In genomic region chr9:93574900-93575705, GRCh38 we compare ENCODE assay signal across 9 cellular contexts. TPM values are rescaled to one million over a fixed set of nuclear protein-coding genes. Genes with fewer than 3 reads are reported as not detected.
A peak's percentile ranks its signal among the peaks of the same experiment; 100 is the strongest.
DNase-seq lines count a peak whose midpoint lies in the region; ATAC-seq and TF ChIP-seq lines count a peak whose summit lies in the region.
"Had no signal": no experiment of that assay in that cellular context is flagged by ENCODE, and none has a peak within 500 bp of the region (broad histone marks: within the 10 kb centered on the region; RNA-seq: fewer than 3 reads in every experiment).

No MANE protein-coding gene starts in this region.

- H3K4me1 ChIP-seq in tibial nerve: peaks cover 0 to 45% (median 28%) of the 10 kb centered on the region in 4 donors

- ATAC-seq in HG02970 (IDR thresholded peaks at IDR 0.05; ENCODE audit: low FRiP score, unreplicated experiment): no peak
- no peak for ATAC-seq in HG03442 (IDR thresholded peaks at IDR 0.05; ENCODE audit: unreplicated experiment)

- TF ChIP-seq POLR2A in lower leg skin (IDR thresholded peaks at IDR 0.05) (no peak), tibial nerve (IDR thresholded peaks at IDR 0.05) (no peak), erythroblast (IDR thresholded peaks at IDR 0.05; ENCODE audit: low read length) (no peak)

- no peaks in the 10 kb centered on the region for H3K27me3 ChIP-seq in brain microvascular endothelial cell (replicated peaks)
- no peaks in the 10 kb centered on the region for H3K27me3 ChIP-seq in tibial nerve

- H3K4me3 ChIP-seq in brain microvascular endothelial cell (ENCODE audit: low read depth, low read length) (peak overlapping the region; percentile 69), lower leg skin (ENCODE audit: low read depth, poor library complexity, severe bottlenecking) (peak overlapping the region; percentile 70), tibial nerve (peak overlapping the region; percentile 75 to 88 (median 80))

- TF ChIP-seq EP300 in tibial nerve (IDR thresholded peaks at IDR 0.05): no peak

- intact Hi-C loops in lower leg skin (cut with DNase I; ENCODE audit: low total_unique reads): no loop called here

- peak; percentile 56 for DNase-seq in activated CD8-positive, alpha-beta memory T cell treated with anti-CD3 and anti-CD28 coated beads for 24 hours
- DNase-seq in activated CD8-positive, alpha-beta memory T cell treated with anti-CD3 and anti-CD28 coated beads, Interleukin-2, amount 50 U/mL, for 4 hours: no peak
- DNase-seq in brain microvascular endothelial cell (no peak), lower leg skin (ENCODE audit: low spot score in 2 of 2) (no peak), tibial nerve (ENCODE audit: low spot score in 2 of 2) (no peak), erythroblast (lab: John Stamatoyannopoulos, UW) (no peak)
- DNase-seq: DMS79 had no signal

- H3K27ac ChIP-seq in brain microvascular endothelial cell (peak overlapping the region; percentile 44), tibial nerve (peak overlapping the region; percentile 91 to 99 (median 95))

- in situ Hi-C loops in brain microvascular endothelial cell (cut with HindIII; ENCODE audit: low pct_ligation_motif_present, low sequenced_read_pairs): no loop called here

- H3K36me3 ChIP-seq in brain microvascular endothelial cell (replicated peaks): no peaks in the 10 kb centered on the region
- no peaks in the 10 kb centered on the region for H3K36me3 ChIP-seq in tibial nerve

- peaks cover 0 to 5% (median 0%) of the 10 kb centered on the region in 4 donors for H3K9me3 ChIP-seq in tibial nerve

- TF ChIP-seq CTCF in brain microvascular endothelial cell (IDR thresholded peaks at IDR 0.05; ENCODE audit: low read depth, low read length, missing control alignments) (no peak), lower leg skin (IDR thresholded peaks at IDR 0.05) (no peak), tibial nerve (IDR thresholded peaks at IDR 0.05) (no peak)

- 19 to 21% methylated on average over 24 of the region's 25 CpGs for WGBS in lower leg skin, 2 donors
- 19 to 22% methylated on average over 22 to 25 of the region's 25 CpGs for WGBS in tibial nerve, 2 donors

RNA-seq across cellular contexts. Expression of gene PHF2, which starts 1.3 kb away (rescaled TPM):
- total RNA-seq in lower leg skin: 10 to 100 TPM; 23.3 to 33.1 (median 28.6) TPM
- 10 to 100 TPM; 36.6 to 41.7 (median 38.6) TPM for total RNA-seq in tibial nerve
